ENCODE assay signal across 19 cellular contexts in genomic region chr5:67143549-67143948, GRCh38. TPM values are rescaled to one million over a fixed set of nuclear protein-coding genes. Genes with fewer than 3 reads are reported as not detected.
"Had no signal": no experiment of that assay in that cellular context is flagged by ENCODE, and none has a peak within 500 bp of the region (broad histone marks: within the 10 kb centered on the region; RNA-seq: fewer than 3 reads in every experiment).

No MANE protein-coding gene starts in this region.

- DNase-seq: KBM-7, MV-4-11, NCI-H1048, NCI-H1105, NCI-H1436 treated with DMSO at 0.1 percent for 48 hours, NCI-H1694, NCI-H187 treated with DMSO at 0.1 percent for 48 hours, NCI-H2227 treated with DMSO at 0.1 percent for 48 hours, NCI-H446, NCI-H524 treated with DMSO at 0.1 percent for 48 hours, NCI-H774, Right ventricle myocardium superior, SIG-M5 had no signal

- FAIRE-seq: HTR-8/SVneo, RCC 7860 had no signal

- H3K4me3 ChIP-seq: SJSA1, SK-N-MC had no signal

- H3K27me3 ChIP-seq: SJSA1 had no signal

- H3K4me1 ChIP-seq: SJSA1 had no signal

- H3K36me3 ChIP-seq: SJSA1 had no signal

- H3K9me3 ChIP-seq: SJSA1 had no signal

- H3K27ac ChIP-seq: HL-60, SJSA1, SK-N-MC had no signal

RNA-seq across cellular contexts. Expression of gene CD180, which starts 53.0 kb away (rescaled TPM):
- total RNA-seq: LHCN-M2, SJSA1 had no signal
